Comparison of ENCODE assay signal across 22 cellular contexts in the genomic region with DNA sequence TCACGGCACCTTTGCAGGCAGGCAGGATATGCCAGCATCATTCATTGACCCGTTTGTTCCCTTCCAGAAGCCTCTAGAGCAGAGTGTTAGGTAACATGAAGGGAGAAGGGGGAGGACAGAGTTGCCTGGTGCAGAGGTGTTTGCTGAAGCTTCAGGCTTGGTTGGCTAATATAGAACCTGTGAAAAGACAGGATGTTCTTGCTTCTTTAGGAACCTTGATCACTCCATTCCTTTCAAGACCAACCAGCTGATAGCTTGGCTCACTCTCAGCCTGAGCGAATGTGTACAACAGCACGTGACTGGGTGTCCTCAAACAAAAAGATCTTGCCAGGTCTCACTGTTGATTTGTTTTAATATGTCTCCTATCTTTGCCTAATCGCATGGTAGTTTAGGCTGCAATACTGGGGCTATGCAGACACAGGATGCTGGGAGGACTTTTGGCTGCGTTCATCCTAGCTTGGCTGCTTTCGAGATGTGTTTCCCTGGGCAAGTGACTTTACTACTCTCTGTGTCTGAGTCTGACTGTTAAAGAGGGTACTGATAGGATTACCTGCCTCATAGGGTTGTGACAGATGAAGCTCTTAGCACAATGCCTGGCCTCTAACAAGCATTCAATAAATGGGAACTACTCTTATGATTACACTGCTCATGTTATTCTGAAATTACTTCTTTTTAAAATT. TPM values are rescaled to one million over a fixed set of nuclear protein-coding genes. Genes with fewer than 3 reads are reported as not detected.
DNase-seq lines count a peak whose midpoint lies in the region; ATAC-seq and TF ChIP-seq lines count a peak whose summit lies in the region.
"Had no signal": no experiment of that assay in that cellular context is flagged by ENCODE, and none has a peak within 500 bp of the region (broad histone marks: within the 10 kb centered on the region; RNA-seq: fewer than 3 reads in every experiment).

No MANE protein-coding gene starts in this region.

- H3K27me3 ChIP-seq in H9 (ENCODE audit: insufficient read depth, low read length) = no peaks in the 10 kb centered on the region
- H3K27me3 ChIP-seq in OCI-LY3 (ENCODE audit: low read depth, low read length) = 0 out of 2 replicates have a peak, but pooled peaks cover 2% of the 10 kb centered on the region
- H3K27me3 ChIP-seq: colonic mucosa, tibial nerve had no signal

- ATAC-seq in left cardiac atrium = peak; percentile 88 to 92
- ATAC-seq: left colon; stimulated activated memory B cell treated with anti-CD40 and anti-IgM and Interleukin-4, amounts not matched to agents 10 μg/mL and 1 μg/mL and 100 μg/mL, for 72 hours; WTC11 had no signal

- H3K56ac ChIP-seq in H9 (ENCODE audit: insufficient read length, low read depth, low read length) = peak overlapping the region; percentile 73

- no peak overlapping the region for H2BK15ac ChIP-seq in H9 (ENCODE audit: low read depth, low read length)

- intact Hi-C loops in left cardiac atrium (cut with DNase I) = no loop called here

- H2BK120ac ChIP-seq in H9 (ENCODE audit: low read depth, low read length, poor library complexity, severe bottlenecking) = no peak overlapping the region

- H3T11ph ChIP-seq in H9 (ENCODE audit: low read length) = no peak overlapping the region

- peaks cover 32% of the 10 kb centered on the region for H3K36me3 ChIP-seq in OCI-LY3 (replicated peaks; ENCODE audit: low read depth, low read length)
- H3K36me3 ChIP-seq: colonic mucosa had no signal

- H2BK20ac ChIP-seq in H9 (ENCODE audit: low read depth, low read length, poor library complexity, severe bottlenecking) = no peak overlapping the region

- 0 out of 7 replicates have a peak overlapping the region, but pooled peaks of 1 of the 3 experiments have one; percentile 88 for H3K27ac Mint-ChIP-seq in H9
- H3K27ac Mint-ChIP-seq: activated CD4-positive, alpha-beta memory T cell treated with anti-CD3 and anti-CD28 coated beads, Interleukin-2, amount 10 ng/mL, durations not matched to agents 7 days and 5 days; WTC11 had no signal

- WGBS in H9 (ENCODE audit: extremely low coverage, insufficient read length, low lambda C conversion rate) = no CpG with 5 or more reads among the region's 7 CpGs

- no peaks in the 10 kb centered on the region for H3K4me1 ChIP-seq in H9 (ENCODE audit: insufficient read depth, low read length)
- H3K4me1 ChIP-seq in OCI-LY3 (ENCODE audit: low read length) = peaks cover 84% of the 10 kb centered on the region
- H3K4me1 ChIP-seq: colonic mucosa had no signal

- H3K27ac ChIP-seq in H9 (ENCODE audit: insufficient read length, low read depth, low read length) (no peak overlapping the region), OCI-LY3 (ENCODE audit: low read length) (no peak overlapping the region)
- H3K27ac ChIP-seq: colonic mucosa, tibial nerve had no signal

- H3K4me3 Mint-ChIP-seq in H9 = no peak overlapping the region
- H3K4me3 Mint-ChIP-seq: activated CD4-positive, alpha-beta memory T cell treated with anti-CD3 and anti-CD28 coated beads, Interleukin-2, amount 10 ng/mL, durations not matched to agents 7 days and 5 days; stimulated activated memory B cell treated with anti-CD40 and anti-IgM and Interleukin-4, amounts not matched to agents 10 μg/mL and 1 μg/mL and 100 μg/mL, for 72 hours; WTC11 had no signal

- no peak overlapping the region for H2AK5ac ChIP-seq in H9 (ENCODE audit: insufficient read length, low read length)

- H3K79me1 ChIP-seq in H9 (ENCODE audit: insufficient read depth, low read depth, low read length, poor library complexity, severe bottlenecking) = no peaks in the 10 kb centered on the region

- H2BK12ac ChIP-seq in H9 (ENCODE audit: insufficient read length, low read depth, low read length) = no peak overlapping the region

- H3K18ac ChIP-seq in H9 (ENCODE audit: insufficient read length, low read depth, low read length) = no peak overlapping the region

- no peaks in the 10 kb centered on the region for H3K27me3 Mint-ChIP-seq in H9 (ENCODE audit: low read depth)
- H3K27me3 Mint-ChIP-seq: activated CD4-positive, alpha-beta memory T cell treated with anti-CD3 and anti-CD28 coated beads, Interleukin-2, amount 10 ng/mL, durations not matched to agents 7 days and 5 days; stimulated activated memory B cell treated with anti-CD40 and anti-IgM and Interleukin-4, amounts not matched to agents 10 μg/mL and 1 μg/mL and 100 μg/mL, for 72 hours had no signal

- H3K4me3 ChIP-seq in OCI-LY3 (ENCODE audit: low read length) = no peak overlapping the region
- H3K4me3 ChIP-seq: colonic mucosa, tibial nerve had no signal

- H3K36me3 Mint-ChIP-seq in H9 (ENCODE audit: insufficient read depth in 1 of 3, low read depth in 3 of 3) = peaks cover 0 to 4% (median under 1%) of the 10 kb centered on the region in 3 experiments; a peak in 3 of 7 replicates
- H3K36me3 Mint-ChIP-seq: WTC11 had no signal

- H3K9me3 ChIP-seq in H9 (ENCODE audit: control insufficient read depth, low read depth, low read length) (no peaks in the 10 kb centered on the region), OCI-LY3 (ENCODE audit: insufficient read depth, low read length) (no peaks in the 10 kb centered on the region)
- H3K9me3 ChIP-seq: colonic mucosa, tibial nerve had no signal

- no peak overlapping the region for H4K91ac ChIP-seq in H9 (ENCODE audit: insufficient read length, low read depth, low read length)

- H4K8ac ChIP-seq in H9 (replicated peaks; ENCODE audit: insufficient read length, low read depth, low read length) = no peak overlapping the region

- no peaks in the 10 kb centered on the region for H3K23me2 ChIP-seq in H9 (ENCODE audit: insufficient read length, low read depth, low read length, poor library complexity, severe bottlenecking)

- no peak overlapping the region for H3K4me2 ChIP-seq in H9 (ENCODE audit: insufficient read depth, insufficient read length, low read length)
- peak overlapping the region; percentile 5; the same call in 1 of the 2 replicates for H3K4me2 ChIP-seq in OCI-LY3 (ENCODE audit: low read length)

- peak overlapping the region; percentile 8 for H2BK5ac ChIP-seq in H9 (ENCODE audit: insufficient read length, low read length)

- no peak overlapping the region for H3K4ac ChIP-seq in H9 (ENCODE audit: low read depth, low read length)

- no peaks in the 10 kb centered on the region for H3K79me2 ChIP-seq in H9 (ENCODE audit: insufficient read depth, low read length)
- no peaks in the 10 kb centered on the region for H3K79me2 ChIP-seq in OCI-LY3 (ENCODE audit: low read length)

- TF ChIP-seq CTCF in H9 (conservative IDR thresholded peaks at IDR 0.05) = no peak
- no peak for TF ChIP-seq CTCF in OCI-LY3 (IDR thresholded peaks at IDR 0.05; ENCODE audit: low read depth, low read length)

- DNase-seq in H9 = no peak
- DNase-seq in left cardiac atrium = peak; percentile 47
- peak; percentile 19 for DNase-seq in occipital lobe (lab: John Stamatoyannopoulos, UW)
- DNase-seq in OCI-M1 (lab: John Stamatoyannopoulos, UW) = no peak
- no peak for DNase-seq in effector CD8-positive, alpha-beta T cell (lab: John Stamatoyannopoulos, UW)
- no peak for DNase-seq in ecto neural progenitor cell (ENCODE audit: low spot score)
- DNase-seq: activated CD4-positive, alpha-beta memory T cell treated with anti-CD3 and anti-CD28 coated beads, Interleukin-2, amount 10 ng/mL, durations not matched to agents 7 days and 5 days; activated naive CD4-positive, alpha-beta T cell treated with anti-CD3 and anti-CD28 coated beads, Interleukin-2, amount 50 U/mL, for 16 hours; activated T-cell treated with anti-CD3 and anti-CD28 coated beads, Interleukin-2, amount 50 U/mL, for 1 hour; colonic mucosa; DND-41; KBM-7; left colon; midbrain; MV-4-11; NCI-H1694 treated with DMSO at 0.1 percent for 48 hours; NCI-H446; SIG-M5 had no signal

- H4K20me1 ChIP-seq in H9 (ENCODE audit: control insufficient read depth, insufficient read depth, insufficient read length) = no peaks in the 10 kb centered on the region
- H4K20me1 ChIP-seq in OCI-LY3 (ENCODE audit: insufficient read depth, low read length) = peaks cover 3% of the 10 kb centered on the region; the same call in 1 of the 2 replicates

- no peaks in the 10 kb centered on the region for H3K9me3 Mint-ChIP-seq in H9
- H3K9me3 Mint-ChIP-seq: activated CD4-positive, alpha-beta memory T cell treated with anti-CD3 and anti-CD28 coated beads, Interleukin-2, amount 10 ng/mL, durations not matched to agents 7 days and 5 days; stimulated activated memory B cell treated with anti-CD40 and anti-IgM and Interleukin-4, amounts not matched to agents 10 μg/mL and 1 μg/mL and 100 μg/mL, for 72 hours; WTC11 had no signal

- H3K14ac ChIP-seq in H9 (ENCODE audit: insufficient read depth, low read length) = no peak overlapping the region

- no peak overlapping the region for H4K5ac ChIP-seq in H9 (ENCODE audit: insufficient read length, low read depth, low read length)

- H3K9ac ChIP-seq in H9 (ENCODE audit: extremely low read depth, insufficient read length, low read length) (no peak overlapping the region), OCI-LY3 (ENCODE audit: low read length) (no peak overlapping the region)

- no peak overlapping the region for H3K23ac ChIP-seq in H9 (ENCODE audit: insufficient read length, low read depth, low read length)

- H3K4me1 Mint-ChIP-seq in H9 = peaks cover 5 to 8% of the 10 kb centered on the region in 2 experiments

- H2AFZ ChIP-seq in H9 (ENCODE audit: low read length) = no peak overlapping the region
- no peak overlapping the region for H2AFZ ChIP-seq in OCI-LY3 (ENCODE audit: low read depth, low read length)

RNA-seq across cellular contexts. Expression of a gene that starts 16.0 kb away (rescaled TPM):
- total RNA-seq in H9 (2021) (6.7 and 7.4 TPM in 2 replicates), left cardiac atrium (1 to 10 TPM; 8.9 to 9.3 TPM), occipital lobe (6.2 TPM)

Comparison
In these comparisons a context has a peak if more than half of its experiments do, and no peak if none do; other contexts are left out.
1. DNase-seq: peak in left cardiac atrium (single experiment) and occipital lobe (single experiment); none in H9 (single experiment), OCI-M1 (single experiment), effector CD8-positive, alpha-beta T cell (single experiment) and ecto neural progenitor cell (single experiment).